ENCODE assay signal across 10 cellular contexts in the genomic region with DNA sequence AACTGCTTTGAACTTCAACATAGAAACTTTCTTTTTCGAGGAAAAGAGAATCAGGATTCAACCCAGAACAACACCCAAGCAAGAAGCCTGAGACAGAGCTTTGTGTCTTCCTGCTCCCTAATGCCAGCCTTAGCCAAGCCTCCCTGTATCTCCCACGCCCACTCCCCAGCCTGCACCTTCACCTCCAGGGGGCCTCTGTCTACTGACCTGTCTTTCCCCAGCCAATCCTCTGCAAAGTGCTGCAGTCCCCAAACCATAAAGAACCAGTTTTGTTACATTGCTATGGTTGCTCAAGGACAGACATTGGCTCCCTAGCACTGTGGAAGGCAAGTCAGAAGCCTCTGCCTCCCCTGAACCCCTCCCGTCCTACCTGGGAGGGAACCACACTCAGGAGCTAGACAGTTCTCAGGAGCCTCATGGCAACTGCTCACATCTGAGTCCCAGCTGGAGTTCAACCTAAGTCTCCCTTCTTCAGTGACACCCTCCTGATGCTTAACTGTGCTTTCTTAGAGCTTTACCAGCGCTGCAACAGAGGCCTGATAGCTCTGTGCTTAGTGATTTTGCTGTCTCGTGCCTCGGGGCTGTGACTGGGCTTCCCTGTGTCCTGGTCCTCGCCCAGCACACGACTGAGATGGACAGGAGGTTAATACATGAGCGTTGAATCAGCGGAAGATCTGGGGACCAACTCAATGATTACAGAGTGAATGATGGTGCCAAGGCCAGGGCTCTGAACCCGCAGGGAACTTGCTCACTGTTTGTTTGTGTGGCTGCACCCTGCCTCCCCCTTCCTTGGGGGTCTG.
DNase-seq lines count a peak whose midpoint lies in the region; ATAC-seq and TF ChIP-seq lines count a peak whose summit lies in the region.
"Had no signal": no experiment of that assay in that cellular context is flagged by ENCODE, and none has a peak within 500 bp of the region (broad histone marks: within the 10 kb centered on the region; RNA-seq: fewer than 3 reads in every experiment).

No MANE protein-coding gene starts in this region.

- no peaks in the 10 kb centered on the region; the same call in 2 of the 3 replicates for H3K4me1 Mint-ChIP-seq in GM23338
- peaks cover 63% of the 10 kb centered on the region for H3K4me1 Mint-ChIP-seq in activated CD4-positive, alpha-beta memory T cell treated with anti-CD3 and anti-CD28 coated beads, Interleukin-2, amount 10 ng/mL, durations not matched to agents 7 days and 5 days
- H3K4me1 Mint-ChIP-seq in memory B cell, result peaks cover 36% of the 10 kb centered on the region

- H3K36me3 Mint-ChIP-seq in GM23338 (ENCODE audit: low read depth) (no peaks in the 10 kb centered on the region), memory B cell (no peaks in the 10 kb centered on the region)
- no peaks in the 10 kb centered on the region for H3K36me3 Mint-ChIP-seq in activated CD4-positive, alpha-beta memory T cell treated with anti-CD3 and anti-CD28 coated beads, Interleukin-2, amount 10 ng/mL, durations not matched to agents 7 days and 5 days (ENCODE audit: low read depth)

- H3K9me3 Mint-ChIP-seq in GM23338 (no peaks in the 10 kb centered on the region), memory B cell (no peaks in the 10 kb centered on the region)
- no peaks in the 10 kb centered on the region for H3K9me3 Mint-ChIP-seq in activated CD4-positive, alpha-beta memory T cell treated with anti-CD3 and anti-CD28 coated beads, Interleukin-2, amount 10 ng/mL, durations not matched to agents 7 days and 5 days

- no peak overlapping the region for H3K4me3 ChIP-seq in GM23338
- H3K4me3 ChIP-seq: SK-N-MC had no signal

- H4K20me1 ChIP-seq in GM23338 (replicated peaks; ENCODE audit: insufficient read depth), result no peaks in the 10 kb centered on the region

- no peak overlapping the region for H3K27ac Mint-ChIP-seq in GM23338
- H3K27ac Mint-ChIP-seq in activated CD4-positive, alpha-beta memory T cell treated with anti-CD3 and anti-CD28 coated beads, Interleukin-2, amount 10 ng/mL, durations not matched to agents 7 days and 5 days, result peak overlapping the region; percentile 74
- peak overlapping the region; percentile 71 for H3K27ac Mint-ChIP-seq in memory B cell

- TF ChIP-seq CTCF in GM23338 (conservative IDR thresholded peaks at IDR 0.05; ENCODE audit: low read depth in 2 of 2), result peak; percentile 17 to 48; a peak in 3 of 4 replicates

- POLR2A ChIA-PET in activated CD4-positive, alpha-beta memory T cell treated with anti-CD3 and anti-CD28 coated beads, Interleukin-2, amount 10 ng/mL, durations not matched to agents 7 days and 5 days (lab: Charles Lee), result interaction anchor here (0.8 to 10.9 kb wide), 13 partner anchors 20 to 218 kb away, joined by 3 to 159 read pairs (median 4); partner anchors contain the start of genes DUSP22 and IRF4

- H3K27me3 Mint-ChIP-seq in GM23338 (ENCODE audit: insufficient read depth, low read depth, poor library complexity) (peaks cover 5% of the 10 kb centered on the region), memory B cell (no peaks in the 10 kb centered on the region)
- H3K27me3 Mint-ChIP-seq in activated CD4-positive, alpha-beta memory T cell treated with anti-CD3 and anti-CD28 coated beads, Interleukin-2, amount 10 ng/mL, durations not matched to agents 7 days and 5 days, result no peaks in the 10 kb centered on the region

- peak in 2 of 3 experiments; percentile 5 to 10 for DNase-seq in NCI-H1417 (lab: John Stamatoyannopoulos, UW)
- DNase-seq in NCI-H1417 treated with DMSO at 0.1 percent for 48 hours (lab: John Stamatoyannopoulos, UW), result no peak
- DNase-seq in GM23338 (ENCODE audit: low spot score), result peak; percentile 33
- peak; percentile 25 for DNase-seq in activated CD4-positive, alpha-beta memory T cell treated with anti-CD3 and anti-CD28 coated beads, Interleukin-2, amount 10 ng/mL, durations not matched to agents 7 days and 5 days
- no peak for DNase-seq in memory B cell (ENCODE audit: low spot score in 2 of 2)
- DNase-seq in germinal center (ENCODE audit: low spot score), result no peak
- DNase-seq in NCI-H2171 (lab: John Stamatoyannopoulos, UW), result no peak
- DNase-seq: NCI-H1694 had no signal

- ATAC-seq in GM23338, result peak; percentile 39
- ATAC-seq in memory B cell (ENCODE audit: low read depth), result no peak
- ATAC-seq in HG03045 (IDR thresholded peaks at IDR 0.05; ENCODE audit: unreplicated experiment), result no peak

- CTCF ChIA-PET in activated CD4-positive, alpha-beta memory T cell treated with anti-CD3 and anti-CD28 coated beads, Interleukin-2, amount 10 ng/mL, durations not matched to agents 7 days and 5 days (lab: Charles Lee), result interaction anchor here (0.8 to 6.4 kb wide), 12 partner anchors 13 to 360 kb away, joined by 3 to 57 read pairs (median 7); partner anchors contain the start of gene IRF4

- H3K4me2 ChIP-seq in GM23338, result no peak overlapping the region

- no peak overlapping the region for H2AFZ ChIP-seq in GM23338

- no peaks in the 10 kb centered on the region for H3F3A ChIP-seq in GM23338 (replicated peaks; ENCODE audit: low read depth)

- no peaks in the 10 kb centered on the region for H3K27me3 ChIP-seq in GM23338 (ENCODE audit: insufficient read depth)

- no peak overlapping the region for H3K4me3 Mint-ChIP-seq in GM23338
- no peak overlapping the region for H3K4me3 Mint-ChIP-seq in activated CD4-positive, alpha-beta memory T cell treated with anti-CD3 and anti-CD28 coated beads, Interleukin-2, amount 10 ng/mL, durations not matched to agents 7 days and 5 days
- no peak overlapping the region for H3K4me3 Mint-ChIP-seq in memory B cell

- no peak overlapping the region for H3K27ac ChIP-seq in GM23338 (ENCODE audit: low read depth)
- H3K27ac ChIP-seq: SK-N-MC had no signal

- no peaks in the 10 kb centered on the region for H3K36me3 ChIP-seq in GM23338 (ENCODE audit: insufficient read depth)

- no peaks in the 10 kb centered on the region for H3K9me2 ChIP-seq in GM23338 (ENCODE audit: insufficient read depth)

- H3K4me1 ChIP-seq in GM23338 (ENCODE audit: insufficient read depth), result no peaks in the 10 kb centered on the region

- H3K79me2 ChIP-seq in GM23338 (replicated peaks; ENCODE audit: insufficient read depth), result no peaks in the 10 kb centered on the region

TF ChIP-seq in GM23338, 12 proteins besides CTCF, POLR2A, EP300 and RAD21 (continues in another document):
- no peak for TF ChIP-seq POLR2AphosphoS5 (IDR thresholded peaks at IDR 0.05; ENCODE audit: low read depth)
- no peak for TF ChIP-seq ZNF331 (CRISPR knock-in tag; IDR thresholded peaks at IDR 0.05; ENCODE audit: low read depth)
- TF ChIP-seq ZNF114 (CRISPR knock-in tag; IDR thresholded peaks at IDR 0.05), result no peak
- no peak for TF ChIP-seq NANOG (IDR thresholded peaks at IDR 0.05; ENCODE audit: borderline replicate concordance)
- TF ChIP-seq, protein P1, sequence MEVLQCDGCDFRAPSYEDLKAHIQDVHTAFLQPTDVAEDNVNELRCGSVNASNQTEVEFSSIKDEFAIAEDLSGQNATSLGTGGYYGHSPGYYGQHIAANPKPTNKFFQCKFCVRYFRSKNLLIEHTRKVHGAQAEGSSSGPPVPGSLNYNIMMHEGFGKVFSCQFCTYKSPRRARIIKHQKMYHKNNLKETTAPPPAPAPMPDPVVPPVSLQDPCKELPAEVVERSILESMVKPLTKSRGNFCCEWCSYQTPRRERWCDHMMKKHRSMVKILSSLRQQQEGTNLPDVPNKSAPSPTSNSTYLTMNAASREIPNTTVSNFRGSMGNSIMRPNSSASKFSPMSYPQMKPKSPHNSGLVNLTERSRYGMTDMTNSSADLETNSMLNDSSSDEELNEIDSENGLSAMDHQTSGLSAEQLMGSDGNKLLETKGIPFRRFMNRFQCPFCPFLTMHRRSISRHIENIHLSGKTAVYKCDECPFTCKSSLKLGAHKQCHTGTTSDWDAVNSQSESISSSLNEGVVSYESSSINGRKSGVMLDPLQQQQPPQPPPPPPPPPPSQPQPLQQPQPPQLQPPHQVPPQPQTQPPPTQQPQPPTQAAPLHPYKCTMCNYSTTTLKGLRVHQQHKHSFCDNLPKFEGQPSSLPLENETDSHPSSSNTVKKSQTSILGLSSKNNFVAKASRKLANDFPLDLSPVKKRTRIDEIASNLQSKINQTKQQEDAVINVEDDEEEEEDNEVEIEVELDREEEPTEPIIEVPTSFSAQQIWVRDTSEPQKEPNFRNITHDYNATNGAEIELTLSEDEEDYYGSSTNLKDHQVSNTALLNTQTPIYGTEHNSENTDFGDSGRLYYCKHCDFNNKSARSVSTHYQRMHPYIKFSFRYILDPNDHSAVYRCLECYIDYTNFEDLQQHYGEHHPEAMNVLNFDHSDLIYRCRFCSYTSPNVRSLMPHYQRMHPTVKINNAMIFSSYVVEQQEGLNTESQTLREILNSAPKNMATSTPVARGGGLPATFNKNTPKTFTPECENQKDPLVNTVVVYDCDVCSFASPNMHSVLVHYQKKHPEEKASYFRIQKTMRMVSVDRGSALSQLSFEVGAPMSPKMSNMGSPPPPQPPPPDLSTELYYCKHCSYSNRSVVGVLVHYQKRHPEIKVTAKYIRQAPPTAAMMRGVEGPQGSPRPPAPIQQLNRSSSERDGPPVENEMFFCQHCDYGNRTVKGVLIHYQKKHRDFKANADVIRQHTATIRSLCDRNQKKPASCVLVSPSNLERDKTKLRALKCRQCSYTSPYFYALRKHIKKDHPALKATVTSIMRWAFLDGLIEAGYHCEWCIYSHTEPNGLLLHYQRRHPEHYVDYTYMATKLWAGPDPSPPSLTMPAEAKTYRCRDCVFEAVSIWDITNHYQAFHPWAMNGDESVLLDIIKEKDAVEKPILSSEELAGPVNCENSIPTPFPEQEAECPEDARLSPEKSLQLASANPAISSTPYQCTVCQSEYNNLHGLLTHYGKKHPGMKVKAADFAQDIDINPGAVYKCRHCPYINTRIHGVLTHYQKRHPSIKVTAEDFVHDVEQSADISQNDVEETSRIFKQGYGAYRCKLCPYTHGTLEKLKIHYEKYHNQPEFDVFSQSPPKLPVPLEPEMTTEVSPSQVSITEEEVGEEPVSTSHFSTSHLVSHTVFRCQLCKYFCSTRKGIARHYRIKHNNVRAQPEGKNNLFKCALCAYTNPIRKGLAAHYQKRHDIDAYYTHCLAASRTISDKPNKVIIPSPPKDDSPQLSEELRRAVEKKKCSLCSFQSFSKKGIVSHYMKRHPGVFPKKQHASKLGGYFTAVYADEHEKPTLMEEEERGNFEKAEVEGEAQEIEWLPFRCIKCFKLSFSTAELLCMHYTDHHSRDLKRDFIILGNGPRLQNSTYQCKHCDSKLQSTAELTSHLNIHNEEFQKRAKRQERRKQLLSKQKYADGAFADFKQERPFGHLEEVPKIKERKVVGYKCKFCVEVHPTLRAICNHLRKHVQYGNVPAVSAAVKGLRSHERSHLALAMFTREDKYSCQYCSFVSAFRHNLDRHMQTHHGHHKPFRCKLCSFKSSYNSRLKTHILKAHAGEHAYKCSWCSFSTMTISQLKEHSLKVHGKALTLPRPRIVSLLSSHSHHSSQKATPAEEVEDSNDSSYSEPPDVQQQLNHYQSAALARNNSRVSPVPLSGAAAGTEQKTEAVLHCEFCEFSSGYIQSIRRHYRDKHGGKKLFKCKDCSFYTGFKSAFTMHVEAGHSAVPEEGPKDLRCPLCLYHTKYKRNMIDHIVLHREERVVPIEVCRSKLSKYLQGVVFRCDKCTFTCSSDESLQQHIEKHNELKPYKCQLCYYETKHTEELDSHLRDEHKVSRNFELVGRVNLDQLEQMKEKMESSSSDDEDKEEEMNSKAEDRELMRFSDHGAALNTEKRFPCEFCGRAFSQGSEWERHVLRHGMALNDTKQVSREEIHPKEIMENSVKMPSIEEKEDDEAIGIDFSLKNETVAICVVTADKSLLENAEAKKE (CRISPR knock-in tag; IDR thresholded peaks at IDR 0.05), result no peak

Comparison
In these comparisons a context has a peak if more than half of its experiments do, and no peak if none do; other contexts are left out.
1. DNase-seq: peak in NCI-H1417 (2 of 3), GM23338 (single experiment) and activated CD4-positive, alpha-beta memory T cell treated with anti-CD3 and anti-CD28 coated beads, Interleukin-2, amount 10 ng/mL, durations not matched to agents 7 days and 5 days (single experiment); none in NCI-H1417 treated with DMSO at 0.1 percent for 48 hours (single experiment), memory B cell (0 of 2), germinal center (single experiment) and NCI-H2171 (single experiment).